8 cellular contexts compared by ENCODE assay signal in genomic region chr11:13216019-13217006, GRCh38.
DNase-seq lines count a peak whose midpoint lies in the region; ATAC-seq, FAIRE-seq and TF ChIP-seq lines count a peak whose summit lies in the region.

No MANE protein-coding gene starts in this region.

- peak; percentile 96 for DNase-seq in AG10803 (ENCODE audit: low read depth)
- peak; percentile 84 for DNase-seq in HTR-8/SVneo (ENCODE audit: insufficient read length, low spot score)
- DNase-seq in amniotic epithelial cell (ENCODE audit: low read depth): peak; percentile 94
- peak in 1 of 3 donors; percentile 55 for DNase-seq in mucosa of descending colon
- DNase-seq in KG1 (lab: John Stamatoyannopoulos, UW): no peak
- no peak for DNase-seq in NCI-H1930 (lab: John Stamatoyannopoulos, UW)

- TF ChIP-seq CTCF in AG10803 (conservative IDR thresholded peaks at IDR 0.05; ENCODE audit: low read length): no peak; the same call in 1 of the 2 replicates
- TF ChIP-seq CTCF in mucosa of descending colon (IDR thresholded peaks at IDR 0.05): no peak

- intact Hi-C loops in mucosa of descending colon (cut with DNase I, micrococcal nuclease): loop anchor here in 1 of 2 donors (10.0 kb wide), 1 partner anchor 128 kb away; no protein-coding TSS in a partner anchor

- no peaks in the 10 kb centered on the region for H3K9me3 ChIP-seq in mucosa of descending colon

- H3K36me3 ChIP-seq in mucosa of descending colon (ENCODE audit: low read depth): no peaks in the 10 kb centered on the region

- peak overlapping the region; percentile 47 for H3K4me3 ChIP-seq in AG10803 (ENCODE audit: low read length)
- no peak overlapping the region for H3K4me3 ChIP-seq in mucosa of descending colon

- FAIRE-seq in HTR-8/SVneo (lab: Jason Lieb, UNC): peak; percentile 94

- peak; percentile 31 for ATAC-seq in mucosa of descending colon
- ATAC-seq in HG03280 (IDR thresholded peaks at IDR 0.05; ENCODE audit: unreplicated experiment): no peak
- ATAC-seq in HG03439 (IDR thresholded peaks at IDR 0.05; ENCODE audit: unreplicated experiment): no peak

- H3K4me1 ChIP-seq in mucosa of descending colon (ENCODE audit: low read depth): no peaks in the 10 kb centered on the region

Comparison
In these comparisons a context has a peak if more than half of its experiments do, and no peak if none do; other contexts are left out.
1. DNase-seq: peak in AG10803 (single experiment), HTR-8/SVneo (single experiment) and amniotic epithelial cell (single experiment); none in KG1 (single experiment) and NCI-H1930 (0 of 2).